Comparison of ENCODE assay signal across 17 cellular contexts in the genomic region with DNA sequence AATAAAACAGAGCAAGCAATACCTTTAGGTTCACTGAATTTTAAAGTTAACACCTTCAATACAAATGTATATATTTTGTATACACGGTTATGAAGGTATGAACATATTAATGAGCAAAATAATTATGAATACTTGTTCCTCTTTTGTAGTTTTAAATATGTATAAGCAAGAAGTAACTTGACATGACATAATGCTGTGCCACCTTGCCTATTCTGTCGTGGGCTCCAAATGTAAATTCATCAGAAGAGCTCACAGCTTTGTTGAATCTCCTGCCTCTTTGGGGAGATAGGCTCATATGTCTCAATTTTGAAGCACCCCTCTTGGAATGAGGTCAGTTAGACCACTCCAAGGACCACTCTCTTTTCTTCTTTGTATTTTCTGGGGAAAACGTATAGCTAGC. TPM values are rescaled to one million over a fixed set of nuclear protein-coding genes. Genes with fewer than 3 reads are reported as not detected.
DNase-seq lines count a peak whose midpoint lies in the region; ATAC-seq, FAIRE-seq and TF ChIP-seq lines count a peak whose summit lies in the region.
"Had no signal": no experiment of that assay in that cellular context is flagged by ENCODE, and none has a peak within 500 bp of the region (broad histone marks: within the 10 kb centered on the region; RNA-seq: fewer than 3 reads in every experiment).

No MANE protein-coding gene starts in this region.

- H3K9ac ChIP-seq in mesendoderm (ENCODE audit: low read length) = no peak overlapping the region
- H3K9ac ChIP-seq: BLaER1 treated with 17β-estradiol and CSF1 and Interleukin-3, amounts not matched to agents 10 nM and 100 nM had no signal

- intact Hi-C loops in ascending aorta (cut with DNase I) (no loop called here), dorsolateral prefrontal cortex (cut with DNase I) (no loop called here)

- WGBS in mesendoderm (ENCODE audit: extremely low coverage, insufficient coverage, low lambda C conversion rate) = no CpG with 5 or more reads among the region's 3 CpGs

- H4K5ac ChIP-seq in mesendoderm (ENCODE audit: low read length) = no peak overlapping the region

- peaks cover 2% of the 10 kb centered on the region for H3K4me1 ChIP-seq in mesendoderm (ENCODE audit: control insufficient read depth, low read depth, low read length)
- H3K4me1 ChIP-seq in ascending aorta = peaks cover 0 to 34% of the 10 kb centered on the region in 2 donors

- H3K4me1 Mint-ChIP-seq in activated naive CD4-positive, alpha-beta T cell treated with anti-CD3 and anti-CD28 coated beads, Interleukin-2, amount 10 ng/mL, durations not matched to agents 7 days and 5 days = peaks cover 17% of the 10 kb centered on the region

- H3K27me3 ChIP-seq in mesendoderm (ENCODE audit: insufficient read depth, low read length, poor library complexity) (no peaks in the 10 kb centered on the region), ascending aorta (no peaks in the 10 kb centered on the region), dorsolateral prefrontal cortex (no peaks in the 10 kb centered on the region)
- H3K27me3 ChIP-seq: BLaER1 treated with 17β-estradiol and CSF1 and Interleukin-3, amounts not matched to agents 10 nM and 100 nM had no signal

- H3K9me3 ChIP-seq in ascending aorta = no peaks in the 10 kb centered on the region

- peaks cover 2% of the 10 kb centered on the region for H3K36me3 Mint-ChIP-seq in activated naive CD4-positive, alpha-beta T cell treated with anti-CD3 and anti-CD28 coated beads, Interleukin-2, amount 10 ng/mL, durations not matched to agents 7 days and 5 days
- no peaks in the 10 kb centered on the region for H3K36me3 Mint-ChIP-seq in activated naive CD4-positive, alpha-beta T cell treated with anti-CD3 and anti-CD28 coated beads, Interleukin-2, amount 50 U/mL, for 72 hours
- H3K36me3 Mint-ChIP-seq: CD8-positive, alpha-beta T cell had no signal

- no peak for TF ChIP-seq CTCF in ascending aorta (IDR thresholded peaks at IDR 0.05)
- no peak for TF ChIP-seq CTCF in dorsolateral prefrontal cortex (IDR thresholded peaks at IDR 0.05 in 54 of 56, conservative IDR thresholded peaks at IDR 0.05 in 2 of 56; ENCODE audit: low read depth in 1 of 56, partially characterized antibody in 56 of 56)

- no peak overlapping the region for H2AK5ac ChIP-seq in mesendoderm (ENCODE audit: low read length)

- peak; percentile 21 for FAIRE-seq in colon (lab: Jason Lieb, UNC)
- FAIRE-seq: GM12878, H54 had no signal

- no peaks in the 10 kb centered on the region for H3K36me3 ChIP-seq in mesendoderm (ENCODE audit: control insufficient read depth, insufficient read depth, low read length)
- H3K36me3 ChIP-seq in ascending aorta = no peaks in the 10 kb centered on the region

- H3K18ac ChIP-seq in mesendoderm (ENCODE audit: low read length) = no peak overlapping the region

- peak overlapping the region; percentile 11 for H3K27ac Mint-ChIP-seq in activated naive CD4-positive, alpha-beta T cell treated with anti-CD3 and anti-CD28 coated beads, Interleukin-2, amount 10 ng/mL, durations not matched to agents 7 days and 5 days
- no peak overlapping the region for H3K27ac Mint-ChIP-seq in activated naive CD4-positive, alpha-beta T cell treated with anti-CD3 and anti-CD28 coated beads, Interleukin-2, amount 50 U/mL, for 72 hours
- H3K27ac Mint-ChIP-seq: CD8-positive, alpha-beta T cell; GM23338 had no signal

- no peak overlapping the region for H3K27ac ChIP-seq in mesendoderm (ENCODE audit: low read depth, low read length)
- H3K27ac ChIP-seq in ascending aorta = no peak overlapping the region
- H3K27ac ChIP-seq in dorsolateral prefrontal cortex = no peak overlapping the region
- H3K27ac ChIP-seq: 22Rv1 had no signal

- H3K9me3 Mint-ChIP-seq in activated naive CD4-positive, alpha-beta T cell treated with anti-CD3 and anti-CD28 coated beads, Interleukin-2, amount 10 ng/mL, durations not matched to agents 7 days and 5 days = no peaks in the 10 kb centered on the region
- no peaks in the 10 kb centered on the region for H3K9me3 Mint-ChIP-seq in activated naive CD4-positive, alpha-beta T cell treated with anti-CD3 and anti-CD28 coated beads, Interleukin-2, amount 50 U/mL, for 72 hours
- H3K9me3 Mint-ChIP-seq: CD8-positive, alpha-beta T cell; GM23338 had no signal

- H3K27me3 Mint-ChIP-seq in activated naive CD4-positive, alpha-beta T cell treated with anti-CD3 and anti-CD28 coated beads, Interleukin-2, amount 10 ng/mL, durations not matched to agents 7 days and 5 days = no peaks in the 10 kb centered on the region

- peak overlapping the region; percentile 42 for H4K8ac ChIP-seq in mesendoderm (ENCODE audit: low read depth, low read length)

- no peak overlapping the region for H2BK15ac ChIP-seq in mesendoderm (replicated peaks; ENCODE audit: low read depth)

- H2BK120ac ChIP-seq in mesendoderm (ENCODE audit: low read depth, low read length) = no peak overlapping the region

- H3K4me2 ChIP-seq in mesendoderm (ENCODE audit: low read length) = no peak overlapping the region
- H3K4me2 ChIP-seq: GM23338 had no signal

- no peak for DNase-seq in activated naive CD4-positive, alpha-beta T cell treated with anti-CD3 and anti-CD28 coated beads, Interleukin-2, amount 10 ng/mL, durations not matched to agents 7 days and 5 days
- no peak for DNase-seq in activated naive CD4-positive, alpha-beta T cell treated with anti-CD3 and anti-CD28 coated beads, Interleukin-2, amount 50 U/mL, for 72 hours (ENCODE audit: low spot score in 2 of 2)
- DNase-seq in mesendoderm (no peak), ascending aorta (ENCODE audit: low spot score in 2 of 2) (no peak), dorsolateral prefrontal cortex (no peak)
- DNase-seq: Calu3; CD8-positive, alpha-beta T cell; DMS79 treated with DMSO at 0.1 percent for 48 hours; EL; HCEC 1CT had no signal

- H3K4me3 Mint-ChIP-seq in activated naive CD4-positive, alpha-beta T cell treated with anti-CD3 and anti-CD28 coated beads, Interleukin-2, amount 10 ng/mL, durations not matched to agents 7 days and 5 days = no peak overlapping the region
- H3K4me3 Mint-ChIP-seq: CD8-positive, alpha-beta T cell; GM23338 had no signal

- H3K56ac ChIP-seq in mesendoderm (ENCODE audit: low read length) = no peak overlapping the region

- H3K79me1 ChIP-seq in mesendoderm (ENCODE audit: low read length) = peaks cover 19% of the 10 kb centered on the region

- H3K23ac ChIP-seq in mesendoderm (ENCODE audit: low read length) = no peak overlapping the region

- ATAC-seq in activated naive CD4-positive, alpha-beta T cell treated with anti-CD3 and anti-CD28 coated beads, Interleukin-2, amount 50 U/mL, for 72 hours = no peak
- ATAC-seq in activated CD4-positive, CD25-positive, alpha-beta regulatory T cell treated with anti-CD3 and anti-CD28 coated beads, Interleukin-2, amount 50 U/mL, for 24 hours = no peak
- ATAC-seq: CD8-positive, alpha-beta T cell; GM12878; GM23338 had no signal

- H3K4me3 ChIP-seq in mesendoderm (ENCODE audit: low read length) (no peak overlapping the region), ascending aorta (no peak overlapping the region), dorsolateral prefrontal cortex (no peak overlapping the region)
- H3K4me3 ChIP-seq: BLaER1 treated with 17β-estradiol and CSF1 and Interleukin-3, amounts not matched to agents 10 nM and 100 nM; GM12878; GM23338 had no signal

- CTCF ChIA-PET in activated naive CD4-positive, alpha-beta T cell treated with anti-CD3 and anti-CD28 coated beads, Interleukin-2, amount 10 ng/mL, durations not matched to agents 7 days and 5 days (lab: Charles Lee) = interaction anchor here (1.0 kb wide), 1 partner anchor 12 kb away, joined by 4 read pairs; no protein-coding TSS in a partner anchor

- peaks cover 16% of the 10 kb centered on the region for H3K79me2 ChIP-seq in mesendoderm (ENCODE audit: control insufficient read depth, insufficient read depth, low read length)

- H2BK5ac ChIP-seq in mesendoderm (ENCODE audit: low read length) = no peak overlapping the region

- H3K4ac ChIP-seq in mesendoderm (ENCODE audit: low read depth, low read length) = no peak overlapping the region

RNA-seq across cellular contexts. Expression of a gene that starts 59.3 kb away (rescaled TPM):
- total RNA-seq in activated naive CD4-positive, alpha-beta T cell treated with anti-CD3 and anti-CD28 coated beads, Interleukin-2, amount 50 U/mL, for 72 hours = 10 to 100 TPM; 17.5 to 21.5 TPM
- polyA plus RNA-seq in mesendoderm (2013, experiment 1 of 2) = 4.4 TPM
- 4.4 TPM for polyA plus RNA-seq in mesendoderm (2013, experiment 2 of 2)
- total RNA-seq in ascending aorta (45.4 TPM), dorsolateral prefrontal cortex (10 to 100 TPM; 10.1 to 24.2 (median 16.8) TPM)
